Comparison of ENCODE assay signal across 18 cellular contexts in the genomic region with DNA sequence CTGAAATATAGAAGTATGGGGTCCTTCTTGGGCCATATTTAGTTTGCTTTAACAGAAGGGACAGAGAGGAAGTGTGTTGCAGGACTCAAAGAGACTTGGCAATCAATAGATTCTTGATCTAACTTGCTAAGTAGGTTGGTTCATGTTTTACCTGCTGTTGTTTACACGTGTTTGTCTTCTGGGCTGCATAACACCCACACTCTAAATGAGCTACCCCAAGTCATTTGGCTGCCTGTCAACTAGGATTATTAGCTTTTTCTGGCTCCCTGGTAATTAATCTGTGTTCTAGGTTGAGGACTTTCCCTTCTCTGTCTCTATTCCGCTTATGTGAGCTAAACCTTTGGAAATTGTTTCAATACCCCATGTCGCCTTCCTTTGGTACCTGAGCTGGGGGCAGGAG. TPM values are rescaled to one million over a fixed set of nuclear protein-coding genes. Genes with fewer than 3 reads are reported as not detected.
DNase-seq lines count a peak whose midpoint lies in the region; ATAC-seq and TF ChIP-seq lines count a peak whose summit lies in the region.
"Had no signal": no experiment of that assay in that cellular context is flagged by ENCODE, and none has a peak within 500 bp of the region (broad histone marks: within the 10 kb centered on the region; RNA-seq: fewer than 3 reads in every experiment).

No MANE protein-coding gene starts in this region.

- ATAC-seq in GM19025 (IDR thresholded peaks at IDR 0.05; ENCODE audit: low read depth, unreplicated experiment): peak; percentile 12
- ATAC-seq in HG03108 (IDR thresholded peaks at IDR 0.05; ENCODE audit: unreplicated experiment): peak; percentile 6
- peak; percentile 60 for ATAC-seq in esophagus mucosa
- ATAC-seq in HG03095 (IDR thresholded peaks at IDR 0.05; ENCODE audit: unreplicated experiment): no peak
- ATAC-seq: HepG2, T-helper 17 cell had no signal

- TF ChIP-seq CTCF in type B pancreatic cell (conservative IDR thresholded peaks at IDR 0.05) (no peak), GM13976 (IDR thresholded peaks at IDR 0.05; ENCODE audit: borderline replicate concordance, control extremely low read depth, extremely low read depth, insufficient read depth, missing control alignments) (no peak)

- no peaks in the 10 kb centered on the region for H3K36me3 Mint-ChIP-seq in type B pancreatic cell
- H3K36me3 Mint-ChIP-seq: CD8-positive, alpha-beta memory T cell had no signal

- H3K4me1 Mint-ChIP-seq in type B pancreatic cell (ENCODE audit: unreplicated experiment): peaks cover 16% of the 10 kb centered on the region

- no peak overlapping the region for H3K27ac Mint-ChIP-seq in type B pancreatic cell

- DNase-seq in NCI-H82 (lab: John Stamatoyannopoulos, UW): peak; percentile 63
- no peak for DNase-seq in mucosa of gallbladder (ENCODE audit: low spot score)
- DNase-seq in type B pancreatic cell (ENCODE audit: extremely low spot score, unreplicated experiment): no peak
- DNase-seq in GM13976 (ENCODE audit: low spot score): no peak
- DNase-seq: BE2C; CD8-positive, alpha-beta memory T cell; MG63; NCI-H2029; NCI-H226; NCI-H774; SIG-M5; T-helper 17 cell had no signal

- no peaks in the 10 kb centered on the region for H3K9me3 Mint-ChIP-seq in type B pancreatic cell

- no peak overlapping the region for H3K4me3 Mint-ChIP-seq in type B pancreatic cell
- H3K4me3 Mint-ChIP-seq: CD8-positive, alpha-beta memory T cell; T-helper 17 cell had no signal

- in situ Hi-C loops in GM13976 (cut with MboI; ENCODE audit: low sequenced_read_pairs, unreplicated experiment): no loop called here

- peaks cover 2% of the 10 kb centered on the region for H3K27me3 Mint-ChIP-seq in type B pancreatic cell

RNA-seq across cellular contexts. Expression of a gene that starts 10.1 kb away (rescaled TPM):
- not detected for total RNA-seq in esophagus mucosa
- total RNA-seq in mucosa of gallbladder: not detected
- total RNA-seq in type B pancreatic cell (ENCODE audit: low replicate concordance): not detected in 2 replicates
- total RNA-seq: CD8-positive, alpha-beta memory T cell; HepG2; RPMI7951; T-helper 17 cell had no signal

RNA-seq across cellular contexts. Expression of a gene that starts 38.9 kb away (rescaled TPM):
- 5.3 TPM for total RNA-seq in esophagus mucosa
- total RNA-seq in mucosa of gallbladder: 9.1 TPM
- total RNA-seq in type B pancreatic cell (ENCODE audit: low replicate concordance): 11.4 and 12.2 TPM in 2 replicates
